9 cellular contexts compared by ENCODE assay signal in the genomic region with DNA sequence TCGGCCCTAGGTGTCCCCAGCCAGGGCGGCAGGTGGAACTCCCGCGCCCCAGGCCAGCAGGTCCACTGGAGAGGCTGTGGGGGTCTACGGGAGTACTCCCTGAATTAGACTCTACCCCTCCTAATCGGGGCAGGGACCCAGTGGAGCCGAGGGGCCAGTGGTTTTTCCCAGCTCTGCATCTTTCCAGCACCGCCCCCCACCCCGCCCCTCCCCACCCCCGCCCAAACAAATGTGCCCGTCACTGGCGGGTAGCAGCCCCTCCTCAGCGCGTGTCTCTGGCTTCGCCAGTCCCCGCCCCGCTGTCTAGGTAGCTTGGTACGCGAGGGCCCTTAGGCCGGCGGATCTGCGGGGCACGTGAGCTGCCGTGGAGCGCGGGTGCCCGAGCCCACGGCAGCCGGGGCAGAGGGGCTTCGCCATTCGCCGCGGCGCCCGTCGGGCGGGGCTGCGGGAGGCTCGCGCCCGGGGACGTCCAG. TPM values are rescaled to one million over a fixed set of nuclear protein-coding genes. Genes with fewer than 3 reads are reported as not detected.
A peak's percentile ranks its signal among the peaks of the same experiment; 100 is the strongest.
DNase-seq lines count a peak whose midpoint lies in the region; ATAC-seq, FAIRE-seq and TF ChIP-seq lines count a peak whose summit lies in the region.
"Had no signal": no experiment of that assay in that cellular context is flagged by ENCODE, and none has a peak within 500 bp of the region (broad histone marks: within the 10 kb centered on the region; RNA-seq: fewer than 3 reads in every experiment).

No MANE protein-coding gene starts in this region.

- H2AFZ ChIP-seq in GM23338 (no peak overlapping the region; the same call in 1 of the 2 replicates), PC-3 (ENCODE audit: low read length) (peak overlapping the region; percentile 75; the same call in 1 of the 2 replicates)

- no peaks in the 10 kb centered on the region for H3K36me3 Mint-ChIP-seq in GM23338 (ENCODE audit: low read depth)

- H3K9me3 Mint-ChIP-seq in GM23338, result no peaks in the 10 kb centered on the region

- no peak for TF ChIP-seq EP300 in A549 (IDR thresholded peaks at IDR 0.05)

- H3K79me2 ChIP-seq in GM23338 (replicated peaks; ENCODE audit: insufficient read depth) (no peaks in the 10 kb centered on the region), PC-3 (ENCODE audit: low read length) (no peaks in the 10 kb centered on the region)

- no peak for DNase-seq in A549 (ENCODE audit: low read depth in 1 of 2, low spot score in 1 of 2)
- DNase-seq in GM23338 (ENCODE audit: low spot score), result peak; percentile 72
- no peak for DNase-seq in PC-3
- no peak for DNase-seq in activated CD4-positive, alpha-beta T cell treated with anti-CD3 and anti-CD28 coated beads, Interleukin-2, amount 50 U/mL, for 48 hours

- H4K20me1 ChIP-seq in GM23338 (replicated peaks; ENCODE audit: insufficient read depth) (no peaks in the 10 kb centered on the region; the same call in 1 of the 2 replicates), PC-3 (ENCODE audit: low read length) (no peaks in the 10 kb centered on the region)

- no peak for TF ChIP-seq POLR2A in A549 (IDR thresholded peaks at IDR 0.05; ENCODE audit: low read length)
- TF ChIP-seq POLR2A in GM18505 (IDR thresholded peaks at IDR 0.05; ENCODE audit: borderline replicate concordance, extremely low read depth, insufficient read depth, insufficient read length), result no peak

- no peak for TF ChIP-seq RAD21 in A549 (conservative IDR thresholded peaks at IDR 0.05 in 1 of 2, IDR thresholded peaks at IDR 0.05 in 1 of 2)

- peaks cover 13% of the 10 kb centered on the region for H3K4me1 ChIP-seq in A549
- H3K4me1 ChIP-seq in GM23338 (ENCODE audit: insufficient read depth), result peaks cover 10% of the 10 kb centered on the region
- H3K4me1 ChIP-seq in PC-3 (ENCODE audit: insufficient read depth, low read length), result peaks cover 12% of the 10 kb centered on the region
- peaks cover 16% of the 10 kb centered on the region for H3K4me1 ChIP-seq in iPS-20b (ENCODE audit: insufficient read depth, low read length)

- peaks cover 34% of the 10 kb centered on the region for H3K27me3 Mint-ChIP-seq in GM23338 (ENCODE audit: insufficient read depth, low read depth, poor library complexity)

- ATAC-seq in A549 (peak; percentile 9 to 18; a peak in 3 of 6 replicates), GM23338 (peak; percentile 39), PC-3 (peak; percentile 9), GM18505 (IDR thresholded peaks at IDR 0.05; ENCODE audit: unreplicated experiment) (no peak), GM21515 (IDR thresholded peaks at IDR 0.05; ENCODE audit: unreplicated experiment) (no peak), GM18502 (IDR thresholded peaks at IDR 0.05; ENCODE audit: poor library complexity, unreplicated experiment) (no peak)

- H3F3A ChIP-seq in GM23338 (replicated peaks; ENCODE audit: low read depth) (no peaks in the 10 kb centered on the region), PC-3 (ENCODE audit: low read length, unreplicated experiment) (no peaks in the 10 kb centered on the region)

- peaks cover 10% of the 10 kb centered on the region for H3K27me3 ChIP-seq in GM23338 (ENCODE audit: insufficient read depth)
- no peaks in the 10 kb centered on the region for H3K27me3 ChIP-seq in PC-3 (ENCODE audit: low read length)
- H3K27me3 ChIP-seq in iPS-20b (ENCODE audit: insufficient read depth, low read length), result peaks cover 89% of the 10 kb centered on the region

- FAIRE-seq in A549 (lab: Jason Lieb, UNC), result no peak
- FAIRE-seq: D721Med had no signal

- POLR2A ChIA-PET in A549 (lab: Yijun Ruan, JAX) (no interaction called here), PC-3 (lab: Charles Lee; ENCODE audit: unreplicated experiment) (no interaction called here)

- H3K4me3 Mint-ChIP-seq in GM23338, result peak overlapping the region; percentile 65; the same call in 1 of the 3 replicates

- WGBS in A549 (ENCODE audit: missing lambda C conversion rate), result 70% methylated on average over 4 of the region's 42 CpGs

- peaks cover 51% of the 10 kb centered on the region for H3K4me1 Mint-ChIP-seq in GM23338

- no peaks in the 10 kb centered on the region for H3K36me3 ChIP-seq in GM23338 (ENCODE audit: insufficient read depth)
- no peaks in the 10 kb centered on the region for H3K36me3 ChIP-seq in PC-3 (ENCODE audit: low read depth, low read length)
- H3K36me3 ChIP-seq in iPS-20b (ENCODE audit: insufficient read depth, low read depth, low read length), result no peaks in the 10 kb centered on the region

- H3K4me3 ChIP-seq in A549 (peak overlapping the region; percentile 65), GM23338 (peak overlapping the region; percentile 72), PC-3 (ENCODE audit: low read length) (peak overlapping the region; percentile 68), iPS-20b (ENCODE audit: low read length) (peak overlapping the region; percentile 65; the same call in 1 of the 2 replicates)

- no peaks in the 10 kb centered on the region for H3K9me2 ChIP-seq in GM23338 (ENCODE audit: insufficient read depth)
- no peaks in the 10 kb centered on the region for H3K9me2 ChIP-seq in PC-3 (replicated peaks; ENCODE audit: low read length)

- no peak overlapping the region for H3K9ac ChIP-seq in PC-3 (ENCODE audit: low read length)
- peak overlapping the region; percentile 15; the same call in 1 of the 2 replicates for H3K9ac ChIP-seq in iPS-20b (ENCODE audit: low read depth, low read length)

- CTCF ChIA-PET in A549 (lab: Yijun Ruan, JAX) (interaction anchor here (0.7 to 8.0 kb wide), 5 partner anchors 13 to 166 kb away, joined by 3 to 90 read pairs (median 3); no protein-coding TSS in a partner anchor), PC-3 (lab: Charles Lee) (no interaction called here)

- peak overlapping the region; percentile 55 to 84; a peak in 5 of 6 replicates for H3K27ac ChIP-seq in A549
- H3K27ac ChIP-seq in GM23338 (ENCODE audit: low read depth), result no peak overlapping the region
- H3K27ac ChIP-seq in PC-3 (ENCODE audit: low read length), result no peak overlapping the region
- H3K27ac ChIP-seq in iPS-20b (ENCODE audit: low read length), result no peak overlapping the region

- BruUV-seq in PC-3 (replicated peaks; lab: Mats Ljungman, UMichigan), result no TSS peak

- H3K4me2 ChIP-seq in A549, result peak overlapping the region; percentile 99
- H3K4me2 ChIP-seq in GM23338, result peak overlapping the region; percentile 88
- H3K4me2 ChIP-seq in PC-3 (ENCODE audit: low read length), result peak overlapping the region; percentile 86

- intact Hi-C loops in PC-3 (cut with micrococcal nuclease), result loop anchor here (10.0 kb wide), 1 partner anchor 153 kb away; no protein-coding TSS in a partner anchor

- H3K9me3 ChIP-seq in A549 (no peaks in the 10 kb centered on the region), PC-3 (ENCODE audit: low read length) (no peaks in the 10 kb centered on the region), iPS-20b (ENCODE audit: insufficient read depth, low read depth, low read length) (no peaks in the 10 kb centered on the region)

- no peak for TF ChIP-seq CTCF in A549 (IDR thresholded peaks at IDR 0.05)
- TF ChIP-seq CTCF in GM23338 (conservative IDR thresholded peaks at IDR 0.05; ENCODE audit: low read depth in 2 of 2), result no peak
- TF ChIP-seq CTCF in PC-3 (conservative IDR thresholded peaks at IDR 0.05; ENCODE audit: low read depth, low read length), result no peak

- H3K27ac Mint-ChIP-seq in GM23338, result no peak overlapping the region

TF ChIP-seq in A549, 52 proteins besides CTCF, POLR2A, EP300 and RAD21:
- TF ChIP-seq MAX (IDR thresholded peaks at IDR 0.05) (peak; percentile 21; the same call in 1 of the 2 replicates), BHLHE40 (IDR thresholded peaks at IDR 0.05; ENCODE audit: low read depth, low read length) (no peak)

TF ChIP-seq in GM23338, 12 proteins besides CTCF, POLR2A, EP300 and RAD21 (continues in another document):
- no peak for TF ChIP-seq EZH2phosphoT487 (IDR thresholded peaks at IDR 0.05; ENCODE audit: unreplicated experiment)
- TF ChIP-seq POLR2AphosphoS5 (IDR thresholded peaks at IDR 0.05; ENCODE audit: low read depth), result no peak
- no peak for TF ChIP-seq REST (IDR thresholded peaks at IDR 0.05; ENCODE audit: unreplicated experiment)

RNA-seq across cellular contexts. Expression of gene UNC5A, which starts 7.0 kb away (rescaled TPM):
- polyA plus RNA-seq in A549 (2011; rRNA removed) (0.03 TPM in 2 replicates), A549 (2017; fragmentation: RNase III; extraction: RNeasy Plus Mini Kit Qiagen cat#74134 plus additional on column Dnase treatment) (0.07 to 0.17 TPM (median 0.14 TPM) in 3 replicates), GM23338 (2016; fragmentation: Nextera tagmentation; extraction: Ambion mirVana) (0.92 and 1.1 TPM in 2 replicates)
- polyA plus RNA-seq in A549 (2012; cell fraction: cytosol; rRNA removed), result 0.01 and 0.05 TPM in 2 replicates
- polyA plus RNA-seq in A549 (2012; cell fraction: nucleus; rRNA removed), result 0.07 and 0.11 TPM in 2 replicates
- 0.10 TPM in 1 of 2 replicates, not detected in the other for polyA minus RNA-seq in A549 (2011; rRNA and poly(A)+ RNA removed)
- total RNA-seq in GM23338 (2014; rRNA removed; shearing (Covaris generic)), result 3.9 and 7.3 TPM in 2 replicates
- total RNA-seq in PC-3 (2014; rRNA removed), result 0.07 and 0.46 TPM in 2 replicates

Comparison
In these comparisons a context has a peak if more than half of its experiments do, and no peak if none do; other contexts are left out.
1. ATAC-seq: peak in A549 (2 of 2), GM23338 (single experiment) and PC-3 (single experiment); none in GM18505 (single experiment), GM21515 (single experiment) and GM18502 (single experiment).
2. H3K27ac ChIP-seq: peak in A549 (2 of 2); none in GM23338 (single experiment), PC-3 (single experiment) and iPS-20b (single experiment).
3. Peak in every context shown above with its lines, with median percentiles within 50 percentile points of each other: H3K4me2 ChIP-seq and H3K4me3 ChIP-seq.